ENCODE assay signal across 14 cellular contexts in genomic region chr5:21236896-21237830, GRCh38.
DNase-seq lines count a peak whose midpoint lies in the region; ATAC-seq and TF ChIP-seq lines count a peak whose summit lies in the region.
"Had no signal": no experiment of that assay in that cellular context is flagged by ENCODE, and none has a peak within 500 bp of the region (broad histone marks: within the 10 kb centered on the region; RNA-seq: fewer than 3 reads in every experiment).

No MANE protein-coding gene starts in this region.

- no peak overlapping the region for H3K27ac Mint-ChIP-seq in natural killer cell treated with Interleukin-12 subunit alpha and Interleukin-12 subunit beta and Interleukin-15 and Interleukin-18, amount 100 ng/mL, for 72 hours
- peak overlapping the region in 1 of 8 donors; percentile 28 for H3K27ac Mint-ChIP-seq in CD8-positive, alpha-beta memory T cell
- H3K27ac Mint-ChIP-seq: activated CD4-positive, alpha-beta memory T cell treated with anti-CD3 and anti-CD28 coated beads, Interleukin-2, amount 10 ng/mL, durations not matched to agents 7 days and 5 days; activated naive CD4-positive, alpha-beta T cell treated with anti-CD3 and anti-CD28 coated beads, Interleukin-2, amount 50 U/mL, for 72 hours; B cell; neural progenitor cell; T-helper 1 cell treated with Interleukin-12 subunit alpha and Interleukin-12 subunit beta and Interleukin-4 antibody, amounts not matched to agents 30 μg/mL and 1 μg/mL, for 36 hours had no signal

- H3K27ac ChIP-seq in CD8-positive, alpha-beta memory T cell (ENCODE audit: low read depth, low read length): no peak overlapping the region
- H3K27ac ChIP-seq: neural progenitor cell had no signal

- DNase-seq in COLO829 (ENCODE audit: low spot score) (peak; percentile 32), NCI-H146 (lab: John Stamatoyannopoulos, UW) (peak; percentile 49), cardiac fibroblast (ENCODE audit: low read depth in 2 of 2) (peak; percentile 4 to 34), left kidney (ENCODE audit: low read depth, low spot score) (peak; percentile 53), activated T-cell treated with anti-CD3 and anti-CD28 coated beads for 4 hours (no peak), NAMALWA (ENCODE audit: low spot score) (no peak)
- no peak for DNase-seq in natural killer cell treated with Interleukin-12 subunit alpha and Interleukin-12 subunit beta and Interleukin-15 and Interleukin-18, amount 100 ng/mL, for 72 hours (ENCODE audit: low spot score)
- DNase-seq in CD8-positive, alpha-beta memory T cell: no peak
- DNase-seq: activated CD4-positive, alpha-beta memory T cell treated with anti-CD3 and anti-CD28 coated beads, Interleukin-2, amount 10 ng/mL, durations not matched to agents 7 days and 5 days had no signal

- H3K4me3 Mint-ChIP-seq in natural killer cell treated with Interleukin-12 subunit alpha and Interleukin-12 subunit beta and Interleukin-15 and Interleukin-18, amount 100 ng/mL, for 72 hours: no peak overlapping the region
- H3K4me3 Mint-ChIP-seq in CD8-positive, alpha-beta memory T cell: no peak overlapping the region
- H3K4me3 Mint-ChIP-seq: activated CD4-positive, alpha-beta memory T cell treated with anti-CD3 and anti-CD28 coated beads, Interleukin-2, amount 10 ng/mL, durations not matched to agents 7 days and 5 days; B cell; neural progenitor cell; T-helper 1 cell treated with Interleukin-12 subunit alpha and Interleukin-12 subunit beta and Interleukin-4 antibody, amounts not matched to agents 30 μg/mL and 1 μg/mL, for 36 hours had no signal

- no peak overlapping the region for H3K4me3 ChIP-seq in cardiac fibroblast (replicated peaks in 1 of 2; ENCODE audit: low read depth in 2 of 2, low read length in 2 of 2)
- no peak overlapping the region for H3K4me3 ChIP-seq in CD8-positive, alpha-beta memory T cell (ENCODE audit: low read length)
- H3K4me3 ChIP-seq: K562, neural progenitor cell had no signal

- no peak for TF ChIP-seq CTCF in cardiac fibroblast (IDR thresholded peaks at IDR 0.05; ENCODE audit: low read depth, low read length)

- H3K27me3 Mint-ChIP-seq in natural killer cell treated with Interleukin-12 subunit alpha and Interleukin-12 subunit beta and Interleukin-15 and Interleukin-18, amount 100 ng/mL, for 72 hours: no peaks in the 10 kb centered on the region
- H3K27me3 Mint-ChIP-seq in CD8-positive, alpha-beta memory T cell: no peaks in the 10 kb centered on the region
- H3K27me3 Mint-ChIP-seq: activated CD4-positive, alpha-beta memory T cell treated with anti-CD3 and anti-CD28 coated beads, Interleukin-2, amount 10 ng/mL, durations not matched to agents 7 days and 5 days; B cell had no signal

- peaks cover 20% of the 10 kb centered on the region for H3K9me3 Mint-ChIP-seq in natural killer cell treated with Interleukin-12 subunit alpha and Interleukin-12 subunit beta and Interleukin-15 and Interleukin-18, amount 100 ng/mL, for 72 hours
- H3K9me3 Mint-ChIP-seq in CD8-positive, alpha-beta memory T cell: peaks cover 1 to 18% (median 7%) of the 10 kb centered on the region in 5 donors
- H3K9me3 Mint-ChIP-seq: activated CD4-positive, alpha-beta memory T cell treated with anti-CD3 and anti-CD28 coated beads, Interleukin-2, amount 10 ng/mL, durations not matched to agents 7 days and 5 days; neural progenitor cell had no signal

- no peaks in the 10 kb centered on the region for H3K36me3 ChIP-seq in CD8-positive, alpha-beta memory T cell (ENCODE audit: insufficient read depth, low read length)
- H3K36me3 ChIP-seq: neural progenitor cell had no signal

- peaks cover 5% of the 10 kb centered on the region for H3K36me3 Mint-ChIP-seq in natural killer cell treated with Interleukin-12 subunit alpha and Interleukin-12 subunit beta and Interleukin-15 and Interleukin-18, amount 100 ng/mL, for 72 hours
- H3K36me3 Mint-ChIP-seq in CD8-positive, alpha-beta memory T cell: no peaks in the 10 kb centered on the region
- H3K36me3 Mint-ChIP-seq: activated naive CD4-positive, alpha-beta T cell treated with anti-CD3 and anti-CD28 coated beads, Interleukin-2, amount 50 U/mL, for 72 hours; neural progenitor cell had no signal

- H3K4me1 ChIP-seq in CD8-positive, alpha-beta memory T cell (ENCODE audit: insufficient read depth, low read length): no peaks in the 10 kb centered on the region
- H3K4me1 ChIP-seq: neural progenitor cell had no signal

- H3K9me3 ChIP-seq in CD8-positive, alpha-beta memory T cell (ENCODE audit: low read length): no peaks in the 10 kb centered on the region

- CTCF ChIA-PET in CD8-positive, alpha-beta memory T cell (lab: Charles Lee): no interaction called here

- no peaks in the 10 kb centered on the region for H3K4me1 Mint-ChIP-seq in natural killer cell treated with Interleukin-12 subunit alpha and Interleukin-12 subunit beta and Interleukin-15 and Interleukin-18, amount 100 ng/mL, for 72 hours (ENCODE audit: low read depth in 2 of 2)
- H3K4me1 Mint-ChIP-seq in CD8-positive, alpha-beta memory T cell: no peaks in the 10 kb centered on the region
- H3K4me1 Mint-ChIP-seq: activated CD4-positive, alpha-beta memory T cell treated with anti-CD3 and anti-CD28 coated beads, Interleukin-2, amount 10 ng/mL, durations not matched to agents 7 days and 5 days; B cell; neural progenitor cell had no signal

- no peak for ATAC-seq in natural killer cell treated with Interleukin-12 subunit alpha and Interleukin-12 subunit beta and Interleukin-15 and Interleukin-18, amount 100 ng/mL, for 72 hours
- ATAC-seq: activated naive CD4-positive, alpha-beta T cell treated with anti-CD3 and anti-CD28 coated beads, Interleukin-2, amount 50 U/mL, for 72 hours; K562 had no signal

- H3K27me3 ChIP-seq in CD8-positive, alpha-beta memory T cell (ENCODE audit: insufficient read depth, low read length, poor library complexity, severe bottlenecking): no peaks in the 10 kb centered on the region
- H3K27me3 ChIP-seq: neural progenitor cell had no signal

- POLR2A ChIA-PET in CD8-positive, alpha-beta memory T cell (lab: Charles Lee): no interaction called here

Comparison
In these comparisons a context has a peak if more than half of its experiments do, and no peak if none do; other contexts are left out.
1. DNase-seq: peak in COLO829 (single experiment), NCI-H146 (single experiment), cardiac fibroblast (2 of 2) and left kidney (single experiment); none in activated T-cell treated with anti-CD3 and anti-CD28 coated beads for 4 hours (single experiment), NAMALWA (single experiment), natural killer cell treated with Interleukin-12 subunit alpha and Interleukin-12 subunit beta and Interleukin-15 and Interleukin-18, amount 100 ng/mL, for 72 hours (single experiment) and CD8-positive, alpha-beta memory T cell (0 of 5).